In the genomic region with DNA sequence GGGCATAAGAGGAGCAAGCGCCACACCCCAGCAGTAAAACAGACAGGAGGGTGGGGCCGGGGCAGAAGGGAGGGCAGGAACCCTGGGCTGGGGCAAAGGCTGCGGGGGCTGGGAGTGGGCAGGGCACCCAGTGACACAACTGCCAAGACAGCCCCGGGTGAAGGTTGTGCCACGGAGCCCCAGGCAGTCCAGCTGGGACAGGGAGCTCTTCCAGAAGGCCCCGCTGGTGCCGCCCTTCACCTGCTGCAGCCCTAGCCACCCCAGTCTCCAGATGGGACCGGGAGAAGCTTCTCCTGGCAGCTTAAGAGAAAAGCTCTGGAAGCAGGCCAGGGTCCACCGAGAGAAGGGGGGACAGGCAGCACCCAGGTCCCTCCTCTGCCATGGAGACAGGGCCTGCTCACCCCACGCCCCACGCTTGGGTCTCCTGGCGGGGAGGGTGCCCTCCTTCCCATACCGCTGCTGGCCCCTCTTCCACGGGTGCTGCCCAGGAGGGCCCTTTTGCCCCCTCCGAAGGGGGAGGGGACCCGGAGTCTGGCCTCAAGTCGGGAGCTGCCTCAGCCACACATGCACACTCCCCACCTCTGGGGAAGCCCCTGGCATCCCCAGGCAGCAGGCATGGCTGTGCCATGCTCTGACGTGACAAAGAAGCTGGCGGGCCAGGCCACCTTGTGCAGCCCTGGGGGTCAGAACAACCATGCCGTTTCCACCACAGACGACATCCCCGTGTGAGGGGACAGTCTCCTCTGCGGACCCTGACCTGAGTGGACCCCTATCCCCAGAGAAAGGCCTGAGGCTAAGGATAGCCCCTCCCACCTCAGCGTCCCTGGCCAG, we compare ENCODE assay signal across 10 cellular contexts. TPM values are rescaled to one million over a fixed set of nuclear protein-coding genes. Genes with fewer than 3 reads are reported as not detected.
DNase-seq lines count a peak whose midpoint lies in the region; ATAC-seq, FAIRE-seq and TF ChIP-seq lines count a peak whose summit lies in the region.
"Had no signal": no experiment of that assay in that cellular context is flagged by ENCODE, and none has a peak within 500 bp of the region (broad histone marks: within the 10 kb centered on the region; RNA-seq: fewer than 3 reads in every experiment).

No MANE protein-coding gene starts in this region.

- H3K36me3 ChIP-seq in heart left ventricle (peaks cover 0 to under 1% (median 0%) of the 10 kb centered on the region in 9 donors), K562 (ENCODE audit: control insufficient read depth, insufficient read depth, low read length) (peaks cover 3% of the 10 kb centered on the region; the same call in 1 of the 3 replicates), mesodermal cell (ENCODE audit: control insufficient read depth, insufficient read depth, low read length) (no peaks in the 10 kb centered on the region), upper lobe of right lung (no peaks in the 10 kb centered on the region)

- H3K4me3 ChIP-seq in heart left ventricle (peak overlapping the region in 9 of 12 donors; percentile 67 to 98 (median 82)), K562 (peak overlapping the region; percentile 79; the same call in 1 of the 2 replicates), mesodermal cell (ENCODE audit: extremely low read depth, insufficient read depth, low read length, poor library complexity, severe bottlenecking) (peak overlapping the region; percentile 51), upper lobe of right lung (peak overlapping the region; percentile 79)

- TF ChIP-seq CTCF in heart left ventricle (IDR thresholded peaks at IDR 0.05) (no peak), K562 (IDR thresholded peaks at IDR 0.05 in 2 of 3, conservative IDR thresholded peaks at IDR 0.05 in 1 of 3; ENCODE audit: insufficient read depth in 2 of 3, low read depth in 1 of 3, low read length in 3 of 3) (no peak), upper lobe of right lung (IDR thresholded peaks at IDR 0.05) (no peak)

- no peak for TF ChIP-seq EP300 in K562 (IDR thresholded peaks at IDR 0.05; ENCODE audit: low read length)

- DNase-seq in heart left ventricle (peak in 1 of 5 donors; percentile 61), Right ventricle myocardium superior (no peak), K562 (ENCODE audit: extremely low read depth in 1 of 4, low spot score in 3 of 4) (no peak), upper lobe of right lung (no peak), HuH-7.5 (ENCODE audit: low spot score) (no peak), SIG-M5 treated with dmso at 0.1 percent for 504 hours (lab: John Stamatoyannopoulos, UW; ENCODE audit: unreplicated experiment) (no peak)
- no peak for DNase-seq in activated effector memory CD4-positive, alpha-beta T cell treated with anti-CD3 and anti-CD28 coated beads, Interleukin-2, amount 50 U/mL, for 16 hours
- DNase-seq: cerebellar nuclear complex had no signal

- ATAC-seq in heart left ventricle (no peak), Right ventricle myocardium superior (ENCODE audit: poor library complexity) (no peak), K562 (no peak), upper lobe of right lung (no peak)

- no peak for FAIRE-seq in K562 (lab: Jason Lieb, UNC)
- FAIRE-seq: G401.6 had no signal

- no peak for TF ChIP-seq POLR2A in heart left ventricle (IDR thresholded peaks at IDR 0.05)
- TF ChIP-seq POLR2A in K562 (conservative IDR thresholded peaks at IDR 0.05), result no peak

- H3K79me2 ChIP-seq in K562 (ENCODE audit: control insufficient read depth, insufficient read depth, low read length), result peaks cover 10% of the 10 kb centered on the region; the same call in 2 of the 3 replicates

- no peak overlapping the region; the same call in 1 of the 2 replicates for H3K4me2 ChIP-seq in K562 (ENCODE audit: insufficient read depth, low read length)

- H3K4me1 ChIP-seq in heart left ventricle (peaks cover 8 to 39% (median 20%) of the 10 kb centered on the region in 12 donors), K562 (replicated peaks in 1 of 2; ENCODE audit: control insufficient read depth in 2 of 2, insufficient read depth in 2 of 2, low read length in 2 of 2) (peaks cover 0 to 64% of the 10 kb centered on the region in 2 experiments; a peak in 4 of 5 replicates), mesodermal cell (ENCODE audit: control insufficient read depth, insufficient read depth, low read length, poor library complexity, severe bottlenecking) (no peaks in the 10 kb centered on the region), upper lobe of right lung (peaks cover 13% of the 10 kb centered on the region)

- H4K20me1 ChIP-seq in K562 (replicated peaks; ENCODE audit: control insufficient read depth, insufficient read depth, low read length), result no peaks in the 10 kb centered on the region; the same call in 1 of the 2 replicates

- no peak overlapping the region for H2AFZ ChIP-seq in K562 (ENCODE audit: low read depth, low read length)

- WGBS in heart left ventricle, 4 donors, result 68 to 76% (median 71%) methylated on average over 17 to 24 of the region's 24 CpGs
- 80% methylated on average over 6 of the region's 24 CpGs for WGBS in K562 (ENCODE audit: insufficient coverage, low coverage, missing lambda C conversion rate)
- 73 to 84% methylated on average over 16 to 22 of the region's 24 CpGs for WGBS in mesodermal cell (ENCODE audit: insufficient coverage in 2 of 2), 2 experiments

- POLR2A ChIA-PET in K562 (lab: Yijun Ruan, JAX), result no interaction called here

- no TSS peak for BruUV-seq in K562 (replicated peaks; lab: Mats Ljungman, UMichigan)

- in situ Hi-C loops in K562 (cut with MboI), result no loop called here

- H3K9ac ChIP-seq in K562 (ENCODE audit: insufficient read depth in 1 of 2, low read depth in 2 of 2, low read length in 2 of 2), result peak overlapping the region in 1 of 2 experiments; percentile 95; a peak in 2 of 4 replicates

- intact Hi-C loops in heart left ventricle (cut with DNase I) (loop anchor here in 1 of 10 donors (5.0 kb wide), 1 partner anchor 40 kb away; the partner anchor contains the start of genes GAK and TMEM175), Right ventricle myocardium superior (cut with DNase I) (no loop called here), K562 (cut with micrococcal nuclease) (loop anchor here (2.0 kb wide), 1 partner anchor 41 kb away; no protein-coding TSS in a partner anchor), upper lobe of right lung (cut with DNase I) (no loop called here)

- H3K27ac ChIP-seq in heart left ventricle, result no peak overlapping the region
- no peak overlapping the region for H3K27ac ChIP-seq in K562 (ENCODE audit: extremely low read depth, low read depth, low read length)
- no peak overlapping the region for H3K27ac ChIP-seq in mesodermal cell (ENCODE audit: low read depth, low read length, severe bottlenecking)
- H3K27ac ChIP-seq in upper lobe of right lung, result no peak overlapping the region

- H3K9me3 ChIP-seq in heart left ventricle, result no peaks in the 10 kb centered on the region
- H3K9me3 ChIP-seq in K562 (replicated peaks; ENCODE audit: control insufficient read depth, insufficient read depth, low read depth, low read length), result no peaks in the 10 kb centered on the region
- H3K9me3 ChIP-seq in mesodermal cell (ENCODE audit: control insufficient read depth, low read length), result peaks cover 4% of the 10 kb centered on the region
- H3K9me3 ChIP-seq in upper lobe of right lung, result no peaks in the 10 kb centered on the region

- no peak for TF ChIP-seq RAD21 in K562 (CRISPR knock-in tag; conservative IDR thresholded peaks at IDR 0.05 in 1 of 2, IDR thresholded peaks at IDR 0.05 in 1 of 2)

- no peaks in the 10 kb centered on the region for H3K9me1 ChIP-seq in K562 (ENCODE audit: control insufficient read depth, insufficient read depth, low read length)

- CTCF ChIA-PET in K562 (lab: Yijun Ruan, JAX; ENCODE audit: low intra/inter-chr PET ratio), result no interaction called here

- H3K27me3 ChIP-seq in heart left ventricle (peaks cover 0 to 13% (median 0%) of the 10 kb centered on the region in 9 donors), K562 (ENCODE audit: control insufficient read depth in 2 of 2, insufficient read depth in 2 of 2, low read length in 2 of 2) (no peaks in the 10 kb centered on the region), upper lobe of right lung (no peaks in the 10 kb centered on the region)

RNA-seq across cellular contexts. Expression of gene DGKQ, which starts 1.5 kb away (rescaled TPM):
- 1 to 10 TPM; 3.2 to 7.3 (median 4.4) TPM for total RNA-seq in heart left ventricle
- polyA plus RNA-seq in heart left ventricle, result 1 to 10 TPM; 2.6 to 3.7 TPM
- 3.3 TPM for total RNA-seq in Right ventricle myocardium superior
- total RNA-seq in K562 (2011; cell fraction: chromatin; rRNA removed; ENCODE audit: low replicate concordance), result 27.1 and 96.1 TPM in 2 replicates
- 70.2 and 86.6 TPM in 2 replicates for total RNA-seq in K562 (2011; cell fraction: nucleolus; rRNA removed)
- total RNA-seq in K562 (2011; cell fraction: nucleoplasm; rRNA removed), result 28.7 and 35.0 TPM in 2 replicates
- total RNA-seq in K562 (2014; rRNA removed), result 17.0 and 19.1 TPM in 2 replicates
- total RNA-seq in K562 (2014; rRNA removed; fragmentation: Illumina TruSeq; extraction: Trizol), result 1.2 and 1.7 TPM in 2 replicates
- total RNA-seq in K562 (2015; rRNA removed; fragmentation: Illumina TruSeq; extraction: Trizol), result 6.1 and 6.3 TPM in 2 replicates
- 18.4 and 22.0 TPM in 2 replicates for total RNA-seq in K562 (2021)
- polyA plus RNA-seq in K562 (2011; rRNA removed), result 5.6 and 6.8 TPM in 2 replicates
- polyA plus RNA-seq in K562 (2011; cell fraction: cytosol; rRNA removed), result 5.6 and 16.4 TPM in 2 replicates
- polyA plus RNA-seq in K562 (2011; cell fraction: nucleus; rRNA removed), result 86.6 and 144 TPM in 2 replicates
- 13.1 and 23.6 TPM in 2 replicates for polyA plus RNA-seq in K562 (2012)
- 2.6 and 7.3 TPM in 2 replicates for polyA plus RNA-seq in K562 (2014; fragmentation: Illumina TruSeq; extraction: Trizol)
- under 1 TPM; 0.17 to 0.27 TPM for polyA plus RNA-seq in K562 (2014; fragmentation: Nextera tagmentation; extraction: Ambion mirVana)
- polyA plus RNA-seq in K562 (2014; rRNA removed), result 15.3 and 15.7 TPM in 2 replicates
- 1.9 and 2.5 TPM in 2 replicates for polyA minus RNA-seq in K562 (2011; rRNA and poly(A)+ RNA removed)
- 5.5 and 7.7 TPM in 2 replicates for polyA minus RNA-seq in K562 (2011; cell fraction: cytosol; rRNA and poly(A)+ RNA removed)
- polyA minus RNA-seq in K562 (2011; cell fraction: nucleus; rRNA and poly(A)+ RNA removed), result 17.1 and 17.2 TPM in 2 replicates
- polyA plus RNA-seq in mesodermal cell (2013, experiment 1 of 2), result 11.0 TPM
- 8.0 TPM for polyA plus RNA-seq in mesodermal cell (2013, experiment 2 of 2)
- total RNA-seq in upper lobe of right lung, result 19.1 TPM

RNA-seq across cellular contexts. Expression of gene IDUA, which starts 15.0 kb away (rescaled TPM):
- total RNA-seq in heart left ventricle (10 to 100 TPM in 3 of 9 donors, 1 to 10 TPM in 6; 5.0 to 17.4 (median 6.9) TPM), Right ventricle myocardium superior (8.4 TPM), K562 (2014; rRNA removed) (9.9 and 10.1 TPM in 2 replicates), K562 (2014; rRNA removed; fragmentation: Illumina TruSeq; extraction: Trizol) (0.26 and 0.69 TPM in 2 replicates), K562 (2015; rRNA removed; fragmentation: Illumina TruSeq; extraction: Trizol) (3.1 and 4.8 TPM in 2 replicates), K562 (2021) (13.6 and 16.1 TPM in 2 replicates), upper lobe of right lung (49.2 TPM)
- polyA plus RNA-seq in heart left ventricle (1 to 10 TPM; 3.2 to 6.8 TPM), K562 (2011; rRNA removed) (1.2 and 2.2 TPM in 2 replicates), K562 (2014; fragmentation: Illumina TruSeq; extraction: Trizol) (0.30 and 1.2 TPM in 2 replicates), K562 (2014; fragmentation: Nextera tagmentation; extraction: Ambion mirVana) (under 1 TPM; 0.04 to 0.13 TPM), K562 (2014; rRNA removed) (11.2 and 14.1 TPM in 2 replicates)
- total RNA-seq in K562 (2011; cell fraction: chromatin; rRNA removed; ENCODE audit: low replicate concordance), result 7.8 and 35.6 TPM in 2 replicates
- total RNA-seq in K562 (2011; cell fraction: nucleolus; rRNA removed), result 35.8 and 36.4 TPM in 2 replicates
- total RNA-seq in K562 (2011; cell fraction: nucleoplasm; rRNA removed), result 12.5 and 18.8 TPM in 2 replicates
- 0.90 and 2.8 TPM in 2 replicates for polyA plus RNA-seq in K562 (2011; cell fraction: cytosol; rRNA removed)
- 34.5 and 72.8 TPM in 2 replicates for polyA plus RNA-seq in K562 (2011; cell fraction: nucleus; rRNA removed)
- 9.8 and 26.2 TPM in 2 replicates for polyA plus RNA-seq in K562 (2012)
- 0.36 and 0.70 TPM in 2 replicates for polyA minus RNA-seq in K562 (2011; rRNA and poly(A)+ RNA removed)
- 7.3 and 13.7 TPM in 2 replicates for polyA minus RNA-seq in K562 (2011; cell fraction: cytosol; rRNA and poly(A)+ RNA removed)
- polyA minus RNA-seq in K562 (2011; cell fraction: nucleus; rRNA and poly(A)+ RNA removed), result 10.0 and 12.1 TPM in 2 replicates
- 2.2 TPM for polyA plus RNA-seq in mesodermal cell (2013, experiment 1 of 2)
- polyA plus RNA-seq in mesodermal cell (2013, experiment 2 of 2), result 2.7 TPM

RNA-seq across cellular contexts. Expression of gene SLC26A1, which starts 21.3 kb away (rescaled TPM):
- total RNA-seq in heart left ventricle (under 1 TPM in 4 of 9 donors, not detected in 5; 0.19 to 0.27 (median 0.25) TPM), Right ventricle myocardium superior (0.19 TPM), K562 (2014; rRNA removed) (1.6 TPM in 2 replicates), K562 (2014; rRNA removed; fragmentation: Illumina TruSeq; extraction: Trizol) (0.40 and 0.96 TPM in 2 replicates), K562 (2015; rRNA removed; fragmentation: Illumina TruSeq; extraction: Trizol) (1.8 and 2.2 TPM in 2 replicates), K562 (2021) (3.1 and 4.2 TPM in 2 replicates), upper lobe of right lung (0.20 TPM)
- polyA plus RNA-seq in heart left ventricle (under 1 TPM; 0.03 to 0.27 TPM), K562 (2011; rRNA removed) (0.95 and 2.0 TPM in 2 replicates), K562 (2014; fragmentation: Illumina TruSeq; extraction: Trizol) (0.56 and 0.69 TPM in 2 replicates), K562 (2014; fragmentation: Nextera tagmentation; extraction: Ambion mirVana) (under 1 TPM; 0.11 to 0.24 TPM), K562 (2014; rRNA removed) (1.4 and 2.1 TPM in 2 replicates)
- 5.5 and 11.7 TPM in 2 replicates for total RNA-seq in K562 (2011; cell fraction: chromatin; rRNA removed; ENCODE audit: low replicate concordance)
- 8.4 and 9.3 TPM in 2 replicates for total RNA-seq in K562 (2011; cell fraction: nucleolus; rRNA removed)
- total RNA-seq in K562 (2011; cell fraction: nucleoplasm; rRNA removed), result 4.1 and 4.2 TPM in 2 replicates
- polyA plus RNA-seq in K562 (2011; cell fraction: cytosol; rRNA removed), result 1.0 and 2.7 TPM in 2 replicates
- polyA plus RNA-seq in K562 (2011; cell fraction: nucleus; rRNA removed), result 9.1 and 12.1 TPM in 2 replicates
- polyA plus RNA-seq in K562 (2012), result 4.4 and 8.2 TPM in 2 replicates
- 0.51 and 0.74 TPM in 2 replicates for polyA minus RNA-seq in K562 (2011; rRNA and poly(A)+ RNA removed)
- polyA minus RNA-seq in K562 (2011; cell fraction: cytosol; rRNA and poly(A)+ RNA removed), result 1.7 TPM in 2 replicates
- polyA minus RNA-seq in K562 (2011; cell fraction: nucleus; rRNA and poly(A)+ RNA removed), result 3.9 and 6.3 TPM in 2 replicates
- polyA plus RNA-seq in mesodermal cell (2013, experiment 1 of 2), result not detected
- not detected for polyA plus RNA-seq in mesodermal cell (2013, experiment 2 of 2)

RNA-seq across cellular contexts. Expression of gene FGFRL1, which starts 39.5 kb away (rescaled TPM):
- total RNA-seq in heart left ventricle (10 to 100 TPM; 23.6 to 90.7 (median 30.6) TPM), Right ventricle myocardium superior (22.2 TPM), K562 (2014; rRNA removed) (21.6 and 30.7 TPM in 2 replicates), K562 (2014; rRNA removed; fragmentation: Illumina TruSeq; extraction: Trizol) (5.3 and 7.1 TPM in 2 replicates), K562 (2015; rRNA removed; fragmentation: Illumina TruSeq; extraction: Trizol) (10.4 and 11.4 TPM in 2 replicates), K562 (2021) (45.6 and 49.9 TPM in 2 replicates), upper lobe of right lung (25.2 TPM)
- polyA plus RNA-seq in heart left ventricle (10 to 100 TPM; 26.9 to 47.1 TPM), K562 (2011; rRNA removed) (14.6 and 18.3 TPM in 2 replicates), K562 (2014; fragmentation: Illumina TruSeq; extraction: Trizol) (17.1 and 25.2 TPM in 2 replicates), K562 (2014; fragmentation: Nextera tagmentation; extraction: Ambion mirVana) (under 1 TPM; 0.34 to 0.53 TPM), K562 (2014; rRNA removed) (15.1 and 15.6 TPM in 2 replicates)
- total RNA-seq in K562 (2011; cell fraction: chromatin; rRNA removed; ENCODE audit: low replicate concordance), result 24.3 and 107 TPM in 2 replicates
- 71.6 and 76.2 TPM in 2 replicates for total RNA-seq in K562 (2011; cell fraction: nucleolus; rRNA removed)
- 78.9 and 124 TPM in 2 replicates for total RNA-seq in K562 (2011; cell fraction: nucleoplasm; rRNA removed)
- polyA plus RNA-seq in K562 (2011; cell fraction: cytosol; rRNA removed), result 39.0 and 72.2 TPM in 2 replicates
- polyA plus RNA-seq in K562 (2011; cell fraction: nucleus; rRNA removed), result 55.9 and 72.5 TPM in 2 replicates
- polyA plus RNA-seq in K562 (2012), result 28.5 and 35.1 TPM in 2 replicates
- polyA minus RNA-seq in K562 (2011; rRNA and poly(A)+ RNA removed), result 73.8 and 144 TPM in 2 replicates
- polyA minus RNA-seq in K562 (2011; cell fraction: cytosol; rRNA and poly(A)+ RNA removed), result 42.8 and 52.2 TPM in 2 replicates
- polyA minus RNA-seq in K562 (2011; cell fraction: nucleus; rRNA and poly(A)+ RNA removed), result 20.8 and 21.0 TPM in 2 replicates
- 33.4 TPM for polyA plus RNA-seq in mesodermal cell (2013, experiment 1 of 2)
- polyA plus RNA-seq in mesodermal cell (2013, experiment 2 of 2), result 29.9 TPM

RNA-seq across cellular contexts. Expression of gene TMEM175, which starts 39.6 kb away (rescaled TPM):
- 10 to 100 TPM; 16.6 to 34.6 (median 20.1) TPM for total RNA-seq in heart left ventricle
- 10 to 100 TPM; 14.2 to 28.8 TPM for polyA plus RNA-seq in heart left ventricle
- 14.9 TPM for total RNA-seq in Right ventricle myocardium superior
- 55.5 and 132 TPM in 2 replicates for total RNA-seq in K562 (2011; cell fraction: chromatin; rRNA removed; ENCODE audit: low replicate concordance)
- total RNA-seq in K562 (2011; cell fraction: nucleolus; rRNA removed), result 80.9 and 84.2 TPM in 2 replicates
- total RNA-seq in K562 (2011; cell fraction: nucleoplasm; rRNA removed), result 71.0 and 82.0 TPM in 2 replicates
- 14.9 and 17.7 TPM in 2 replicates for total RNA-seq in K562 (2014; rRNA removed)
- 2.4 and 3.7 TPM in 2 replicates for total RNA-seq in K562 (2014; rRNA removed; fragmentation: Illumina TruSeq; extraction: Trizol)
- total RNA-seq in K562 (2015; rRNA removed; fragmentation: Illumina TruSeq; extraction: Trizol), result 9.4 and 9.5 TPM in 2 replicates
- 13.8 and 16.9 TPM in 2 replicates for total RNA-seq in K562 (2021)
- polyA plus RNA-seq in K562 (2011; rRNA removed), result 11.4 and 28.9 TPM in 2 replicates
- 31.2 and 37.1 TPM in 2 replicates for polyA plus RNA-seq in K562 (2011; cell fraction: cytosol; rRNA removed)
- 373 and 570 TPM in 2 replicates for polyA plus RNA-seq in K562 (2011; cell fraction: nucleus; rRNA removed)
- polyA plus RNA-seq in K562 (2012), result 18.3 and 42.2 TPM in 2 replicates
- polyA plus RNA-seq in K562 (2014; fragmentation: Illumina TruSeq; extraction: Trizol), result 8.5 and 21.5 TPM in 2 replicates
- polyA plus RNA-seq in K562 (2014; fragmentation: Nextera tagmentation; extraction: Ambion mirVana), result under 1 TPM; 0.13 to 0.18 TPM
- polyA plus RNA-seq in K562 (2014; rRNA removed), result 22.5 and 30.9 TPM in 2 replicates
- polyA minus RNA-seq in K562 (2011; rRNA and poly(A)+ RNA removed), result 7.2 and 7.6 TPM in 2 replicates
- polyA minus RNA-seq in K562 (2011; cell fraction: cytosol; rRNA and poly(A)+ RNA removed), result 8.2 and 14.5 TPM in 2 replicates
- 27.3 and 30.2 TPM in 2 replicates for polyA minus RNA-seq in K562 (2011; cell fraction: nucleus; rRNA and poly(A)+ RNA removed)
- polyA plus RNA-seq in mesodermal cell (2013, experiment 1 of 2), result 12.8 TPM
- 10.8 TPM for polyA plus RNA-seq in mesodermal cell (2013, experiment 2 of 2)
- 42.4 TPM for total RNA-seq in upper lobe of right lung
